ENCODE assay signal across 24 cellular contexts in genomic region chr18:77820472-77820871, GRCh38.
"Had no signal": no experiment of that assay in that cellular context is flagged by ENCODE, and none has a peak within 500 bp of the region (broad histone marks: within the 10 kb centered on the region; RNA-seq: fewer than 3 reads in every experiment).

No MANE protein-coding gene starts in this region.

- H3K4me1 ChIP-seq: esophagus muscularis mucosa, foreskin keratinocyte, gastroesophageal sphincter, heart left ventricle, left lung, lower lobe of right lung had no signal

- H3K27me3 ChIP-seq: esophagus muscularis mucosa, foreskin keratinocyte, gastroesophageal sphincter, heart left ventricle, hepatocyte, left lung had no signal

- DNase-seq: dermis blood vessel endothelial cell; dorsolateral prefrontal cortex; effector CD4-positive, alpha-beta T cell; effector memory CD4-positive, alpha-beta T cell; foreskin keratinocyte; heart left ventricle; hypothalamus; immature natural killer cell; islet precursor cell; left cardiac atrium; left lung; left ventricle myocardium superior; lower lobe of right lung; mesenchymal stem cell; mucosa of descending colon; naive B cell had no signal

- FAIRE-seq: colon, endothelial cell of umbilical vein, frontal cortex had no signal

- H3K27ac ChIP-seq: coronary artery, dorsolateral prefrontal cortex, esophagus muscularis mucosa, foreskin keratinocyte, gastroesophageal sphincter, heart left ventricle, hepatocyte, left lung, lower lobe of right lung had no signal

- ATAC-seq: foreskin keratinocyte, gastroesophageal sphincter, heart left ventricle, left cardiac atrium, left lung, left ventricle myocardium superior, lower lobe of right lung, mucosa of descending colon had no signal

- H3K4me3 Mint-ChIP-seq: immature natural killer cell, mesothelial cell of epicardium had no signal

- H3K4me2 ChIP-seq: hepatocyte had no signal

- H2AFZ ChIP-seq: hepatocyte had no signal

- H3K36me3 ChIP-seq: esophagus muscularis mucosa, gastroesophageal sphincter, heart left ventricle, left lung, lower lobe of right lung had no signal

- H3K4me1 Mint-ChIP-seq: immature natural killer cell, mesothelial cell of epicardium, naive B cell had no signal

- H3K79me2 ChIP-seq: hepatocyte had no signal

- H3K27ac Mint-ChIP-seq: immature natural killer cell, mesothelial cell of epicardium, naive B cell had no signal

- H3K9me3 ChIP-seq: gastroesophageal sphincter, lower lobe of right lung, mucosa of descending colon had no signal

- H3K4me3 ChIP-seq: coronary artery, dorsolateral prefrontal cortex, esophagus muscularis mucosa, gastroesophageal sphincter, heart left ventricle, hepatocyte, left lung, lower lobe of right lung, mucosa of descending colon had no signal

- H3K36me3 Mint-ChIP-seq: mesothelial cell of epicardium had no signal
